In genomic region chr4:134610956-134611355, GRCh38 we compare ENCODE assay signal across 1 cellular context.
TF ChIP-seq lines count a peak whose summit lies in the region.

No MANE protein-coding gene starts in this region.

TF ChIP-seq in H1, 55 proteins besides CTCF, POLR2A, EP300 and RAD21:
- TF ChIP-seq KDM5A (IDR thresholded peaks at IDR 0.05; ENCODE audit: low read length) (no peak), TEAD4 (IDR thresholded peaks at IDR 0.05; ENCODE audit: low read depth, low read length) (no peak), SP2 (IDR thresholded peaks at IDR 0.05; ENCODE audit: low read length) (no peak)
